ENCODE assay signal across 10 cellular contexts in the genomic region with DNA sequence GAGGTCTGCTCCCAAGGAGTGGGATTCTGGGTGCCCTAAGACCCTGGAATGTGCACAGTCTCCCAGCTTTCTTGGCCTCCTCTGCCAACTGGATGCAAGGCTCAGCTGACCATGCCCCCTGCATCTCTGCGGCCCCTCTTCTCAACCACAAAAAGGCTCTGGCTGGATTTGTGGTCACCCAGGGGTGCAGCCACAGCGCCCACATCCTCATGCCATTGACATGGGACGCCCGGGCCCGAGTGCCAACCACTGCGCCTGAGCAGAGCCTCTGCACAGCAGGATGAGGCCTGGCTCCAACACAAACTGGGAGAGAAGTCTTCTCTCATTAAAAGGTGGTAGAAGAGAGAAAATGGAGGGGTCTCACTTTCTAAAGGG.
DNase-seq lines count a peak whose midpoint lies in the region; ATAC-seq, FAIRE-seq and TF ChIP-seq lines count a peak whose summit lies in the region.
"Had no signal": no experiment of that assay in that cellular context is flagged by ENCODE, and none has a peak within 500 bp of the region (broad histone marks: within the 10 kb centered on the region; RNA-seq: fewer than 3 reads in every experiment).

No MANE protein-coding gene starts in this region.

- FAIRE-seq in HepG2 (lab: Jason Lieb, UNC): no peak
- FAIRE-seq: kidney had no signal

- H3K27ac ChIP-seq in HepG2 (ENCODE audit: extremely low read length, insufficient read depth, low read length) (peak overlapping the region; percentile 94), tibial nerve (peak overlapping the region in 3 of 4 donors; percentile 25 to 79 (median 79)), A673 (ENCODE audit: low read depth, low read length, poor library complexity, severe bottlenecking) (no peak overlapping the region)

- H3K9me3 ChIP-seq in HepG2 (ENCODE audit: low read length) (no peaks in the 10 kb centered on the region), tibial nerve (no peaks in the 10 kb centered on the region), A673 (ENCODE audit: low read depth, low read length, poor library complexity, severe bottlenecking) (no peaks in the 10 kb centered on the region)

- TF ChIP-seq CTCF in activated CD8-positive, alpha-beta T cell treated with anti-CD3 and anti-CD28 coated beads for 36 hours (IDR thresholded peaks at IDR 0.05): no peak
- TF ChIP-seq CTCF in HepG2 (CRISPR knock-in tag; IDR thresholded peaks at IDR 0.05) (no peak), tibial nerve (IDR thresholded peaks at IDR 0.05) (no peak), A673 (conservative IDR thresholded peaks at IDR 0.05; ENCODE audit: low read depth, low read length) (no peak)

- peaks cover 81% of the 10 kb centered on the region for H3K4me1 ChIP-seq in HepG2 (ENCODE audit: insufficient read depth, low read length)
- H3K4me1 ChIP-seq in tibial nerve: peaks cover 0 to 85% (median 49%) of the 10 kb centered on the region in 4 donors
- H3K4me1 ChIP-seq in A673 (ENCODE audit: insufficient read depth, low read length, poor library complexity, severe bottlenecking): no peaks in the 10 kb centered on the region

- WGBS in HepG2 (ENCODE audit: low lambda C conversion rate): 80% methylated on average over 6 of the region's 6 CpGs
- WGBS in tibial nerve, 2 donors: 38 to 56% methylated on average over 6 of the region's 6 CpGs

- H4K20me1 ChIP-seq in HepG2 (ENCODE audit: insufficient read depth, low read length): no peaks in the 10 kb centered on the region

- peak overlapping the region in 1 of 3 experiments; percentile 69; a peak in 2 of 6 replicates for H3K4me3 ChIP-seq in HepG2 (replicated peaks in 1 of 3; ENCODE audit: insufficient read depth in 1 of 3, low read depth in 2 of 3, low read length in 3 of 3)
- no peak overlapping the region for H3K4me3 ChIP-seq in tibial nerve
- no peak overlapping the region for H3K4me3 ChIP-seq in A673 (ENCODE audit: low read depth, low read length, poor library complexity, severe bottlenecking)

- POLR2A ChIA-PET in activated CD8-positive, alpha-beta T cell treated with anti-CD3 and anti-CD28 coated beads for 36 hours (lab: Charles Lee): interaction anchor here (0.5 to 2.5 kb wide), 3 partner anchors 9 to 42 kb away, joined by 3 to 8 read pairs (median 4); no protein-coding TSS in a partner anchor
- POLR2A ChIA-PET in HepG2 (lab: Yijun Ruan, JAX): interaction anchor here (0.6 to 3.7 kb wide), 6 partner anchors 13 to 227 kb away, joined by 3 to 17 read pairs (median 4); no protein-coding TSS in a partner anchor
- POLR2A ChIA-PET in A673 (lab: Charles Lee; ENCODE audit: low non-redundant PET): no interaction called here

- peaks cover 9 to 26% of the 10 kb centered on the region in 2 experiments; a peak in 4 of 5 replicates for H3K36me3 ChIP-seq in HepG2 (replicated peaks in 1 of 2; ENCODE audit: control insufficient read depth in 1 of 2, insufficient read depth in 2 of 2, low read length in 2 of 2)
- peaks cover 0 to 15% (median 0%) of the 10 kb centered on the region in 3 donors for H3K36me3 ChIP-seq in tibial nerve
- no peaks in the 10 kb centered on the region for H3K36me3 ChIP-seq in A673 (ENCODE audit: insufficient read depth, low read length, poor library complexity, severe bottlenecking)

- no TSS peak for BruUV-seq in HepG2 (replicated peaks; lab: Mats Ljungman, UMichigan)
- BruUV-seq in A673 (replicated peaks; lab: Mats Ljungman, UMichigan): no TSS peak

- H3K9me3 Mint-ChIP-seq in activated naive CD4-positive, alpha-beta T cell treated with anti-CD3 and anti-CD28 coated beads, Interleukin-2, amount 50 U/mL, for 24 hours: no peaks in the 10 kb centered on the region
- peaks cover 2% of the 10 kb centered on the region for H3K9me3 Mint-ChIP-seq in activated naive CD4-positive, alpha-beta T cell treated with anti-CD3 and anti-CD28 coated beads, Interleukin-2, amount 10 ng/mL, durations not matched to agents 7 days and 5 days
- H3K9me3 Mint-ChIP-seq in activated CD8-positive, alpha-beta T cell treated with anti-CD3 and anti-CD28 coated beads for 36 hours: no peaks in the 10 kb centered on the region

- TF ChIP-seq POLR2A in HepG2 (IDR thresholded peaks at IDR 0.05; ENCODE audit: insufficient read depth in 1 of 2, low read depth in 2 of 2, low read length in 2 of 2): no peak
- TF ChIP-seq POLR2A in tibial nerve (IDR thresholded peaks at IDR 0.05): no peak

- intact Hi-C loops in activated CD8-positive, alpha-beta T cell treated with anti-CD3 and anti-CD28 coated beads for 36 hours (cut with micrococcal nuclease): no loop called here
- intact Hi-C loops in HepG2 (cut with micrococcal nuclease; ENCODE audit: unreplicated experiment) (loop anchor here (1.0 to 2.0 kb wide), 2 partner anchors 23 to 78 kb away; no protein-coding TSS in a partner anchor), A673 (cut with micrococcal nuclease; ENCODE audit: unreplicated experiment) (no loop called here)

- peak; percentile 18 for ATAC-seq in activated CD8-positive, alpha-beta T cell treated with anti-CD3 and anti-CD28 coated beads for 36 hours
- no peak for ATAC-seq in HepG2
- no peak for ATAC-seq in HG02759 (IDR thresholded peaks at IDR 0.05; ENCODE audit: unreplicated experiment)

- DNase-seq in activated naive CD4-positive, alpha-beta T cell treated with anti-CD3 and anti-CD28 coated beads, Interleukin-2, amount 10 ng/mL, durations not matched to agents 7 days and 5 days: no peak
- DNase-seq in activated CD8-positive, alpha-beta T cell treated with anti-CD3 and anti-CD28 coated beads for 36 hours: peak; percentile 34
- DNase-seq in HepG2 (ENCODE audit: low spot score): no peak
- no peak for DNase-seq in tibial nerve (ENCODE audit: low spot score in 2 of 2)
- DNase-seq in A673 (ENCODE audit: low spot score): no peak
- no peak for DNase-seq in hepatic stellate cell (ENCODE audit: low spot score)
- DNase-seq: KG1, kidney had no signal

- CTCF ChIA-PET in activated naive CD4-positive, alpha-beta T cell treated with anti-CD3 and anti-CD28 coated beads, Interleukin-2, amount 10 ng/mL, durations not matched to agents 7 days and 5 days (lab: Charles Lee): interaction anchor here (1.5 kb wide), 1 partner anchor 9 kb away, joined by 3 read pairs; no protein-coding TSS in a partner anchor
- CTCF ChIA-PET in activated CD8-positive, alpha-beta T cell treated with anti-CD3 and anti-CD28 coated beads for 36 hours (lab: Charles Lee): no interaction called here
- CTCF ChIA-PET in HepG2 (lab: Yijun Ruan, JAX; ENCODE audit: low intra/inter-chr PET ratio, low total read pairs): no interaction called here
- CTCF ChIA-PET in A673 (lab: Charles Lee): no interaction called here

- H2AFZ ChIP-seq in HepG2 (ENCODE audit: low read length): no peak overlapping the region

- H3K4me3 Mint-ChIP-seq in activated naive CD4-positive, alpha-beta T cell treated with anti-CD3 and anti-CD28 coated beads, Interleukin-2, amount 50 U/mL, for 24 hours: no peak overlapping the region
- no peak overlapping the region for H3K4me3 Mint-ChIP-seq in activated naive CD4-positive, alpha-beta T cell treated with anti-CD3 and anti-CD28 coated beads, Interleukin-2, amount 10 ng/mL, durations not matched to agents 7 days and 5 days
- H3K4me3 Mint-ChIP-seq in activated CD8-positive, alpha-beta T cell treated with anti-CD3 and anti-CD28 coated beads for 36 hours: no peak overlapping the region

- H3K4me2 ChIP-seq in HepG2 (ENCODE audit: low read depth, low read length): peak overlapping the region; percentile 95

- H3K36me3 Mint-ChIP-seq in activated naive CD4-positive, alpha-beta T cell treated with anti-CD3 and anti-CD28 coated beads, Interleukin-2, amount 50 U/mL, for 24 hours: peaks cover 16% of the 10 kb centered on the region
- H3K36me3 Mint-ChIP-seq in activated naive CD4-positive, alpha-beta T cell treated with anti-CD3 and anti-CD28 coated beads, Interleukin-2, amount 10 ng/mL, durations not matched to agents 7 days and 5 days: peaks cover 32% of the 10 kb centered on the region
- H3K36me3 Mint-ChIP-seq in activated CD8-positive, alpha-beta T cell treated with anti-CD3 and anti-CD28 coated beads for 36 hours (ENCODE audit: low read depth): peaks cover 33% of the 10 kb centered on the region

- peak overlapping the region; percentile 5 for H3K27ac Mint-ChIP-seq in activated naive CD4-positive, alpha-beta T cell treated with anti-CD3 and anti-CD28 coated beads, Interleukin-2, amount 50 U/mL, for 24 hours
- H3K27ac Mint-ChIP-seq in activated naive CD4-positive, alpha-beta T cell treated with anti-CD3 and anti-CD28 coated beads, Interleukin-2, amount 10 ng/mL, durations not matched to agents 7 days and 5 days: no peak overlapping the region
- H3K27ac Mint-ChIP-seq in activated CD8-positive, alpha-beta T cell treated with anti-CD3 and anti-CD28 coated beads for 36 hours: peak overlapping the region; percentile 82

- TF ChIP-seq EP300 in HepG2 (IDR thresholded peaks at IDR 0.05; ENCODE audit: low read depth in 2 of 2, low read length in 2 of 2) (no peak), HepG2 (CRISPR knock-in tag; IDR thresholded peaks at IDR 0.05; ENCODE audit: borderline replicate concordance) (no peak), tibial nerve (IDR thresholded peaks at IDR 0.05) (no peak)

- H3K27me3 Mint-ChIP-seq in activated naive CD4-positive, alpha-beta T cell treated with anti-CD3 and anti-CD28 coated beads, Interleukin-2, amount 50 U/mL, for 24 hours: no peaks in the 10 kb centered on the region
- no peaks in the 10 kb centered on the region for H3K27me3 Mint-ChIP-seq in activated naive CD4-positive, alpha-beta T cell treated with anti-CD3 and anti-CD28 coated beads, Interleukin-2, amount 10 ng/mL, durations not matched to agents 7 days and 5 days
- H3K27me3 Mint-ChIP-seq in activated CD8-positive, alpha-beta T cell treated with anti-CD3 and anti-CD28 coated beads for 36 hours: no peaks in the 10 kb centered on the region

- in situ Hi-C loops in HepG2 (cut with HindIII; ENCODE audit: extremely low pct_ligation_motif_present, low pct_unique_long_range_greater_than_20kb): loop anchor here (5.0 kb wide), 1 partner anchor 104 kb away; a partner anchor contains a TSS

- no peaks in the 10 kb centered on the region for H3K27me3 ChIP-seq in HepG2 (ENCODE audit: control insufficient read depth in 1 of 2, insufficient read depth in 2 of 2, low read length in 2 of 2)
- no peaks in the 10 kb centered on the region for H3K27me3 ChIP-seq in tibial nerve
- no peaks in the 10 kb centered on the region for H3K27me3 ChIP-seq in A673 (replicated peaks; ENCODE audit: insufficient read depth, low read depth, low read length, poor library complexity)

- peaks cover 91% of the 10 kb centered on the region for H3K4me1 Mint-ChIP-seq in activated naive CD4-positive, alpha-beta T cell treated with anti-CD3 and anti-CD28 coated beads, Interleukin-2, amount 50 U/mL, for 24 hours
- H3K4me1 Mint-ChIP-seq in activated naive CD4-positive, alpha-beta T cell treated with anti-CD3 and anti-CD28 coated beads, Interleukin-2, amount 10 ng/mL, durations not matched to agents 7 days and 5 days: peaks cover 69% of the 10 kb centered on the region
- H3K4me1 Mint-ChIP-seq in activated CD8-positive, alpha-beta T cell treated with anti-CD3 and anti-CD28 coated beads for 36 hours (ENCODE audit: low read depth): peaks cover 83% of the 10 kb centered on the region

- peaks cover 90% of the 10 kb centered on the region for H3K79me2 ChIP-seq in HepG2 (ENCODE audit: insufficient read depth, low read length)

- H3K9ac ChIP-seq in HepG2 (ENCODE audit: insufficient read depth, low read depth, low read length): peak overlapping the region; percentile 82

- TF ChIP-seq RAD21 in HepG2 (CRISPR knock-in tag; IDR thresholded peaks at IDR 0.05): no peak
